In genomic region chr7:32357535-32358277, GRCh38 we compare ENCODE assay signal across 12 cellular contexts.
DNase-seq lines count a peak whose midpoint lies in the region; ATAC-seq, FAIRE-seq and TF ChIP-seq lines count a peak whose summit lies in the region.
"Had no signal": no experiment of that assay in that cellular context is flagged by ENCODE, and none has a peak within 500 bp of the region (broad histone marks: within the 10 kb centered on the region; RNA-seq: fewer than 3 reads in every experiment).

No MANE protein-coding gene starts in this region.

- H3K27me3 ChIP-seq in right cardiac atrium (ENCODE audit: control insufficient read depth, insufficient read depth) (no peaks in the 10 kb centered on the region), body of pancreas (no peaks in the 10 kb centered on the region)
- H3K27me3 ChIP-seq: BLaER1 had no signal

- peaks cover 2% of the 10 kb centered on the region for H3K27me3 Mint-ChIP-seq in HFFc6 (ENCODE audit: insufficient read depth)

- H3K27ac ChIP-seq in right cardiac atrium (ENCODE audit: low read length) (no peak overlapping the region), body of pancreas (no peak overlapping the region)
- H3K27ac ChIP-seq: BLaER1, SJCRH30, suprapubic skin had no signal

- H3K36me3 Mint-ChIP-seq in HFFc6 (ENCODE audit: low read depth): no peaks in the 10 kb centered on the region

- no peak overlapping the region for H3K27ac Mint-ChIP-seq in HFFc6

- peak; percentile 61 to 79 for ATAC-seq in right cardiac atrium
- no peak for ATAC-seq in Right ventricle myocardium superior (ENCODE audit: poor library complexity)
- ATAC-seq in body of pancreas: no peak

- H3K4me1 ChIP-seq in right cardiac atrium (ENCODE audit: control insufficient read depth, insufficient read depth, low read length): no peaks in the 10 kb centered on the region
- H3K4me1 ChIP-seq in body of pancreas: no peaks in the 10 kb centered on the region
- H3K4me1 ChIP-seq: BLaER1, SJCRH30, suprapubic skin had no signal

- 40% methylated on average over 8 of the region's 8 CpGs for WGBS in right cardiac atrium
- WGBS in body of pancreas, 2 donors: 27 to 33% methylated on average over 8 of the region's 8 CpGs

- no peak for TF ChIP-seq POLR2A in body of pancreas (IDR thresholded peaks at IDR 0.05)

- H3K4me3 ChIP-seq in right cardiac atrium (ENCODE audit: low read length): no peak overlapping the region
- H3K4me3 ChIP-seq in choroid plexus epithelial cell (ENCODE audit: low read depth, low read length): no peak overlapping the region
- H3K4me3 ChIP-seq in body of pancreas: no peak overlapping the region
- H3K4me3 ChIP-seq: BLaER1, SJCRH30, suprapubic skin had no signal

- TF ChIP-seq CTCF in choroid plexus epithelial cell (conservative IDR thresholded peaks at IDR 0.05; ENCODE audit: low read depth, low read length) (no peak), HFFc6 (IDR thresholded peaks at IDR 0.05) (no peak), body of pancreas (IDR thresholded peaks at IDR 0.05) (peak in 3 of 7 experiments; percentile 26 to 43 (median 26))

- no peaks in the 10 kb centered on the region for H3K9me3 ChIP-seq in right cardiac atrium (ENCODE audit: control insufficient read depth, low read length)
- no peaks in the 10 kb centered on the region for H3K9me3 ChIP-seq in body of pancreas
- H3K9me3 ChIP-seq: BLaER1, SJCRH30, suprapubic skin had no signal

- H3K4me3 Mint-ChIP-seq in HFFc6: no peak overlapping the region

- FAIRE-seq in urothelium cell line (lab: Jason Lieb, UNC): peak; percentile 9
- FAIRE-seq: astrocyte had no signal

- no peaks in the 10 kb centered on the region for H3K36me3 ChIP-seq in body of pancreas (replicated peaks in 1 of 2; ENCODE audit: insufficient read depth in 1 of 2, low read depth in 2 of 2)
- H3K36me3 ChIP-seq: BLaER1, SJCRH30, suprapubic skin had no signal

- H3K4me1 Mint-ChIP-seq in HFFc6 (ENCODE audit: low read depth): no peaks in the 10 kb centered on the region

- DNase-seq in right cardiac atrium (no peak), Right ventricle myocardium superior (no peak), NCI-H460 (ENCODE audit: extremely low read depth, low read depth) (peak; percentile 20), choroid plexus epithelial cell (ENCODE audit: low read depth) (peak; percentile 9), urothelium cell line (ENCODE audit: low spot score) (peak; percentile 43), HFFc6 (no peak), body of pancreas (no peak), DMS79 (lab: John Stamatoyannopoulos, UW) (no peak)

- peaks cover 15% of the 10 kb centered on the region; the same call in 1 of the 2 replicates for H3K9me3 Mint-ChIP-seq in HFFc6

- intact Hi-C loops in right cardiac atrium (cut with DNase I): no loop called here
- intact Hi-C loops in Right ventricle myocardium superior (cut with DNase I): no loop called here
- intact Hi-C loops in body of pancreas (cut with DNase I): no loop called here

Comparison
In these comparisons a context has a peak if more than half of its experiments do, and no peak if none do; other contexts are left out.
1. ATAC-seq: peak in right cardiac atrium (2 of 2); none in Right ventricle myocardium superior (single experiment) and body of pancreas (single experiment).
2. DNase-seq: peak in NCI-H460 (single experiment), choroid plexus epithelial cell (single experiment) and urothelium cell line (single experiment); none in right cardiac atrium (0 of 3), Right ventricle myocardium superior (single experiment), HFFc6 (single experiment), body of pancreas (0 of 4) and DMS79 (single experiment).